1 cellular context compared by ENCODE assay signal in the genomic region with DNA sequence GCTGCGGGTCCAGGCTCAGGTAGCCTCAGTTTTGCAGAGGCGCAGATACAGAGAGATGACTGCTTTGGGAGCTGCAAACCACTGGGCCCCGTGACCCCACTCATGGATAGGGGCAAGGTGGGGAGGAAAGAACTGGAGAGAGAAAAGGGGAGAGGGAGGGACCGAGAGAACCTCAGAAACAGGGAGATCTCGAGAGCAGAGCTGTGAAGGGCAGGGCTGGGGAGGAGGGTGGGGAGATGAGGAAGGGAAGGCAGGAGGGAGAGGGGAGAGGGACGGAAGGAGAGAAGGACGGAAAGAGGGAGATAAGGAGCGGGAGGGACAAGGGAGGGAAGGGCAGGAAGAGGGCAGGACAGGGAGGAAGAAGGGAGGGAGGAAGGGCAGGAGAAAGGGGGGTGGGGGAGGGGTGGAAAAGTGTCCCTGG.
TF ChIP-seq lines count a peak whose summit lies in the region.

No MANE protein-coding gene starts in this region.

TF ChIP-seq in A549, 52 proteins besides CTCF, POLR2A, EP300 and RAD21 (continued from another document):
- TF ChIP-seq, protein P1, sequence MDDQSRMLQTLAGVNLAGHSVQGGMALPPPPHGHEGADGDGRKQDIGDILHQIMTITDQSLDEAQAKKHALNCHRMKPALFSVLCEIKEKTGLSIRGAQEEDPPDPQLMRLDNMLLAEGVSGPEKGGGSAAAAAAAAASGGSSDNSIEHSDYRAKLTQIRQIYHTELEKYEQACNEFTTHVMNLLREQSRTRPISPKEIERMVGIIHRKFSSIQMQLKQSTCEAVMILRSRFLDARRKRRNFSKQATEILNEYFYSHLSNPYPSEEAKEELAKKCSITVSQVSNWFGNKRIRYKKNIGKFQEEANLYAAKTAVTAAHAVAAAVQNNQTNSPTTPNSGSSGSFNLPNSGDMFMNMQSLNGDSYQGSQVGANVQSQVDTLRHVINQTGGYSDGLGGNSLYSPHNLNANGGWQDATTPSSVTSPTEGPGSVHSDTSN (IDR thresholded peaks at IDR 0.05), result no peak
- TF ChIP-seq HOXA7 (CRISPR knock-in tag; IDR thresholded peaks at IDR 0.05) (no peak), HDAC2 (IDR thresholded peaks at IDR 0.05) (no peak), FOSL2 (IDR thresholded peaks at IDR 0.05) (no peak), FOSL2 (CRISPR knock-in tag; IDR thresholded peaks at IDR 0.05) (no peak), PHF8 (IDR thresholded peaks at IDR 0.05; ENCODE audit: borderline replicate concordance, low read depth) (no peak), CEBPB (IDR thresholded peaks at IDR 0.05) (no peak), HEYL (CRISPR knock-in tag; IDR thresholded peaks at IDR 0.05) (no peak), REST (IDR thresholded peaks at IDR 0.05) (no peak), ZNF302 (CRISPR knock-in tag; IDR thresholded peaks at IDR 0.05) (no peak)
